ENCODE assay signal across 1 cellular context in genomic region chr2:219207884-219208740, GRCh38.
A peak's percentile ranks its signal among the peaks of the same experiment; 100 is the strongest.
TF ChIP-seq lines count a peak whose summit lies in the region.

No MANE protein-coding gene starts in this region.

TF ChIP-seq in HepG2, 621 proteins besides CTCF, POLR2A, EP300 and RAD21 (continued from another document and continues in another):
- peak; percentile 4; the same call in 1 of the 2 replicates for TF ChIP-seq FOXC1 (CRISPR knock-in tag; IDR thresholded peaks at IDR 0.05; ENCODE audit: borderline replicate concordance)
- TF ChIP-seq ZBTB4 (CRISPR knock-in tag; IDR thresholded peaks at IDR 0.05; ENCODE audit: borderline replicate concordance) = peak; percentile 18; the same call in 1 of the 2 replicates
- peak; percentile 86 for TF ChIP-seq FOXA3 (CRISPR knock-in tag; IDR thresholded peaks at IDR 0.05)
- TF ChIP-seq SNAPC5 (CRISPR knock-in tag; IDR thresholded peaks at IDR 0.05; ENCODE audit: borderline replicate concordance) = 0 out of 2 replicates have a peak, but pooled peaks have one; percentile 21
- TF ChIP-seq ZSCAN22 (CRISPR knock-in tag; IDR thresholded peaks at IDR 0.05) = no peak
- TF ChIP-seq NFIC (IDR thresholded peaks at IDR 0.05; ENCODE audit: low read length) = peak; percentile 80; the same call in 1 of the 2 replicates
- TF ChIP-seq MYPOP (CRISPR knock-in tag; IDR thresholded peaks at IDR 0.05) = peak; percentile 53; the same call in 1 of the 2 replicates
- peak; percentile 84 for TF ChIP-seq MEF2D (CRISPR knock-in tag; IDR thresholded peaks at IDR 0.05)
- peak; percentile 62; the same call in 1 of the 2 replicates for TF ChIP-seq IKZF5 (CRISPR knock-in tag; IDR thresholded peaks at IDR 0.05)
- TF ChIP-seq ZNF18 (CRISPR knock-in tag; IDR thresholded peaks at IDR 0.05; ENCODE audit: insufficient replicate concordance) = peak; percentile 91
- peak; percentile 61; the same call in 1 of the 2 replicates for TF ChIP-seq ZNF580 (CRISPR knock-in tag; IDR thresholded peaks at IDR 0.05; ENCODE audit: borderline replicate concordance, low read depth)
- peak; percentile 94 for TF ChIP-seq NCOR1 (IDR thresholded peaks at IDR 0.05; ENCODE audit: borderline replicate concordance, low read length)
- TF ChIP-seq EHMT2 (IDR thresholded peaks at IDR 0.05; ENCODE audit: borderline replicate concordance, low read depth, low read length) = peak; percentile 74; the same call in 1 of the 2 replicates
- peak; percentile 63 for TF ChIP-seq SPEN (CRISPR knock-in tag; IDR thresholded peaks at IDR 0.05; ENCODE audit: low read depth)
- peak; percentile 81; the same call in 1 of the 2 replicates for TF ChIP-seq SMAD3 (CRISPR knock-in tag; IDR thresholded peaks at IDR 0.05)
- no peak for TF ChIP-seq FOXA1 (IDR thresholded peaks at IDR 0.05)
- TF ChIP-seq FOXA1 (CRISPR knock-in tag; IDR thresholded peaks at IDR 0.05) = peak; percentile 52; the same call in 1 of the 2 replicates
- TF ChIP-seq ZNF292 (CRISPR knock-in tag; IDR thresholded peaks at IDR 0.05; ENCODE audit: borderline replicate concordance, low read depth) = 0 out of 2 replicates have a peak, but pooled peaks have one; percentile 26
- peak; percentile 78 for TF ChIP-seq HMG20B (CRISPR knock-in tag; conservative IDR thresholded peaks at IDR 0.05)
- TF ChIP-seq ZSCAN31 (CRISPR knock-in tag; IDR thresholded peaks at IDR 0.05; ENCODE audit: low read depth) = 0 out of 2 replicates have a peak, but pooled peaks have one; percentile 22
- TF ChIP-seq MEIS2 (CRISPR knock-in tag; IDR thresholded peaks at IDR 0.05) = peak; percentile 59; the same call in 1 of the 2 replicates
- TF ChIP-seq SIX1 (CRISPR knock-in tag; IDR thresholded peaks at IDR 0.05; ENCODE audit: borderline replicate concordance) = 0 out of 2 replicates have a peak, but pooled peaks have one; percentile 55
- TF ChIP-seq MAZ (IDR thresholded peaks at IDR 0.05; ENCODE audit: borderline replicate concordance, low read depth, low read length) = no peak
- TF ChIP-seq MAZ (CRISPR knock-in tag; IDR thresholded peaks at IDR 0.05; ENCODE audit: low read depth) = no peak
- no peak for TF ChIP-seq ZNF549 (CRISPR knock-in tag; IDR thresholded peaks at IDR 0.05)
- TF ChIP-seq GRHL1 (CRISPR knock-in tag; conservative IDR thresholded peaks at IDR 0.05) = no peak
- peak; percentile 32; the same call in 1 of the 2 replicates for TF ChIP-seq KAT7 (CRISPR knock-in tag; IDR thresholded peaks at IDR 0.05; ENCODE audit: borderline replicate concordance)
- no peak for TF ChIP-seq SIX4 (CRISPR knock-in tag; IDR thresholded peaks at IDR 0.05)
- TF ChIP-seq NFE2L1 (CRISPR knock-in tag; IDR thresholded peaks at IDR 0.05; ENCODE audit: borderline replicate concordance) = 0 out of 2 replicates have a peak, but pooled peaks have one; percentile 54
- no peak for TF ChIP-seq MAFG (CRISPR knock-in tag; IDR thresholded peaks at IDR 0.05)
- peak; percentile 33; the same call in 1 of the 2 replicates for TF ChIP-seq TFDP2 (CRISPR knock-in tag; IDR thresholded peaks at IDR 0.05)
- peak; percentile 85 for TF ChIP-seq ESRRA (CRISPR knock-in tag; IDR thresholded peaks at IDR 0.05; ENCODE audit: low read depth)
- peak; percentile 75 for TF ChIP-seq HNRNPH1 (optimal IDR thresholded peaks at IDR 0.05; ENCODE audit: low read depth, low read length)
- peak; percentile 63; the same call in 1 of the 2 replicates for TF ChIP-seq ZNF430 (CRISPR knock-in tag; IDR thresholded peaks at IDR 0.05)
- no peak for TF ChIP-seq RBFOX2 (IDR thresholded peaks at IDR 0.05; ENCODE audit: low read depth, low read length)
- TF ChIP-seq ZNF264 (CRISPR knock-in tag; IDR thresholded peaks at IDR 0.05) = peak; percentile 72
- TF ChIP-seq POLR2AphosphoS5 (IDR thresholded peaks at IDR 0.05; ENCODE audit: low read depth, low read length) = peak; percentile 82
- TF ChIP-seq ZNF678 (CRISPR knock-in tag; IDR thresholded peaks at IDR 0.05) = no peak
- peak; percentile 45; the same call in 1 of the 2 replicates for TF ChIP-seq ZC3H4 (CRISPR knock-in tag; IDR thresholded peaks at IDR 0.05; ENCODE audit: borderline replicate concordance)
- 0 out of 2 replicates have a peak, but pooled peaks have one; percentile 32 for TF ChIP-seq ZNF616 (CRISPR knock-in tag; IDR thresholded peaks at IDR 0.05; ENCODE audit: low read depth)
- peak; percentile 76 for TF ChIP-seq NR2F6 (IDR thresholded peaks at IDR 0.05)
- TF ChIP-seq NR2F6 (CRISPR knock-in tag; IDR thresholded peaks at IDR 0.05) = peak; percentile 86; the same call in 1 of the 2 replicates
- peak; percentile 64 for TF ChIP-seq ZNF547 (CRISPR knock-in tag; IDR thresholded peaks at IDR 0.05)
- TF ChIP-seq REPIN1 (CRISPR knock-in tag; IDR thresholded peaks at IDR 0.05; ENCODE audit: borderline replicate concordance, low read depth) = 0 out of 2 replicates have a peak, but pooled peaks have one; percentile 32
- peak; percentile 52; the same call in 1 of the 2 replicates for TF ChIP-seq MAX (IDR thresholded peaks at IDR 0.05)
- TF ChIP-seq NAIF1 (CRISPR knock-in tag; IDR thresholded peaks at IDR 0.05; ENCODE audit: borderline replicate concordance) = no peak
- no peak for TF ChIP-seq ZNF30 (CRISPR knock-in tag; IDR thresholded peaks at IDR 0.05)
- no peak for TF ChIP-seq PRDM15 (CRISPR knock-in tag; IDR thresholded peaks at IDR 0.05)
- peak; percentile 77 for TF ChIP-seq TEAD3 (CRISPR knock-in tag; optimal IDR thresholded peaks at IDR 0.05; ENCODE audit: borderline replicate concordance)
- TF ChIP-seq ZNF639 (CRISPR knock-in tag; conservative IDR thresholded peaks at IDR 0.05) = peak; percentile 70; the same call in 1 of the 2 replicates
- 0 out of 2 replicates have a peak, but pooled peaks have one; percentile 58 for TF ChIP-seq STAT5B (CRISPR knock-in tag; IDR thresholded peaks at IDR 0.05)
